ENCODE assay signal across 8 cellular contexts in genomic region chr4:14749910-14750309, GRCh38.
DNase-seq lines count a peak whose midpoint lies in the region; ATAC-seq lines count a peak whose summit lies in the region.

No MANE protein-coding gene starts in this region.

- ATAC-seq in HG02610 (IDR thresholded peaks at IDR 0.05; ENCODE audit: unreplicated experiment) (peak; percentile 54), GM21367 (IDR thresholded peaks at IDR 0.05; ENCODE audit: unreplicated experiment) (no peak), HG03139 (IDR thresholded peaks at IDR 0.05; ENCODE audit: unreplicated experiment) (no peak)

- peak; percentile 23 for DNase-seq in EL
- peak; percentile 0 for DNase-seq in SHP77 treated with DMSO at 0.1 percent for 48 hours (lab: John Stamatoyannopoulos, UW)
- peak; percentile 44 for DNase-seq in globus pallidus (ENCODE audit: low spot score)
- DNase-seq in stimulated activated CD4-positive, alpha-beta T cell treated with anti-CD3 and anti-CD28 coated beads, TNF-alpha, amount 100 ng/mL, for 24 hours (ENCODE audit: low read depth in 3 of 3), result peak in 2 of 3 experiments; percentile 4 to 11
- no peak for DNase-seq in NCI-H1436 (lab: John Stamatoyannopoulos, UW)
